In the genomic region with DNA sequence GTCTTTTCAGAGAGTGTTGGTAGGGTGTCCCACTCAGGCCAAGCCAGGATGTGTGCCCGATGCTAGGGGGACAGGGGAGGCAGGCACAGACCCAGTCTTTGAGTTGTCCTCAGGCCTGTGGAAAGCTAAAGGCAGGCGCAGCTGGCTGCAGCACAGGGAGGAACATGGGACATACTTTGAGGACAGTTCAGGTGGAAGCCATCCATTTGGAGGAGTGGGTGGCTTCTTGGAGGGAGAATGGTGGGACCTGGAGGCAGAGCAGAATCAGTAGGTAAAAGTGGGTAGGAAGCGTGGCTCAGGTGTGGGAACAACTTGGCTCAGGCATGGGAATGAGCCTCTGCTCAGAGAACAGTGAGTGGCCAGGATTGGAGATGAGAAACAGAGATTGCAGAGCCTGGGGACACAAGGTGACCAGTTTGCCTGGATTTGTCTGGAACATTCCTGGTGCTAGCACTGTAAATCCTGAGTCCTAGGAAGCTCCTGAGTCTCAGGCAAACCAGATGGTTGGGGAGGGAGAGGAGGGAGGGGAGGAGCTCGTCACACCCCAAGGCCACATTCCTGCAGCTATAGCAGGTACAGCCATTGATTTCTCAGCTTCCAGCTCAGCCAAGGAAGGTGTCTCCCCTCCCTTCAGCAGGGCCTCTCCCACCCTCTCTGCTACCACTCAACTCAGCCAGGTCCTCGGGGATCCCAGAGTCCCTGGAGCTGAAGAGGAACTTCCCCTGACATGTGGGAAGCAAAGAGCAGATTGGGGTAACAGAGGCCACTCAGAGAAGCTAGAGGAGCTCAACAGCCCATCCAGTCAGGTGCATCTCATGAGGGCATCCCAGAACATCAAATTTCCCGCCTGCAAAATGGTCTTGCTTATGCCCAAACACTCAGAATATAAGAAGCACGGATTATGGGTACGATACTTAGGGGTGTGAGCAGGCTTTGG, we compare ENCODE assay signal across 15 cellular contexts.
DNase-seq lines count a peak whose midpoint lies in the region; ATAC-seq and TF ChIP-seq lines count a peak whose summit lies in the region.
"Had no signal": no experiment of that assay in that cellular context is flagged by ENCODE, and none has a peak within 500 bp of the region (broad histone marks: within the 10 kb centered on the region; RNA-seq: fewer than 3 reads in every experiment).

No MANE protein-coding gene starts in this region.

- TF ChIP-seq CTCF in mammary epithelial cell (conservative IDR thresholded peaks at IDR 0.05 in 1 of 2, IDR thresholded peaks at IDR 0.05 in 1 of 2; ENCODE audit: extremely low read depth in 1 of 2, insufficient read depth in 1 of 2, low read depth in 1 of 2, low read length in 2 of 2) (no peak), lower lobe of right lung (IDR thresholded peaks at IDR 0.05) (no peak), testis (IDR thresholded peaks at IDR 0.05) (no peak)

- dilution Hi-C loops in mammary epithelial cell (cut with HindIII; ENCODE audit: low sequenced_read_pairs), result no loop called here

- H4K20me1 ChIP-seq in BLaER1 treated with 17β-estradiol and CSF1 and Interleukin-3, amounts not matched to agents 10 nM and 100 nM, result 0 out of 22 replicates have a peak, but pooled peaks cover 0 to 4% (median 0%) of the 10 kb centered on the region in 11 experiments
- H4K20me1 ChIP-seq in mammary epithelial cell (ENCODE audit: insufficient read depth, low read length), result no peaks in the 10 kb centered on the region

- 0 out of 22 replicates have a peak, but pooled peaks cover 0 to 6% (median 0%) of the 10 kb centered on the region in 11 experiments for H3K27me3 ChIP-seq in BLaER1 treated with 17β-estradiol and CSF1 and Interleukin-3, amounts not matched to agents 10 nM and 100 nM
- H3K27me3 ChIP-seq in HUES48 (ENCODE audit: control insufficient read depth, insufficient read depth, low read length) (no peaks in the 10 kb centered on the region), mammary epithelial cell (ENCODE audit: insufficient read depth, low read length) (no peaks in the 10 kb centered on the region), lower lobe of right lung (ENCODE audit: low read depth) (no peaks in the 10 kb centered on the region), testis (no peaks in the 10 kb centered on the region)
- H3K27me3 ChIP-seq: ascending aorta had no signal

- in situ Hi-C loops in mammary epithelial cell (cut with MboI; ENCODE audit: low sequenced_read_pairs in 2 of 2), result no loop called here

- H3K4me2 ChIP-seq in BLaER1 treated with 17β-estradiol and CSF1 and Interleukin-3, amounts not matched to agents 10 nM and 100 nM, result peak overlapping the region in 9 of 11 experiments; percentile 5 to 93 (median 25); a peak in 12 of 22 replicates
- H3K4me2 ChIP-seq in mammary epithelial cell (ENCODE audit: insufficient read depth, low read depth, low read length), result no peak overlapping the region

- H3K4me1 ChIP-seq in BLaER1 treated with 17β-estradiol and CSF1 and Interleukin-3, amounts not matched to agents 10 nM and 100 nM, result peaks cover 39 to 57% (median 51%) of the 10 kb centered on the region in 10 experiments
- H3K4me1 ChIP-seq in HUES48 (ENCODE audit: control insufficient read depth, insufficient read depth, low read length) (no peaks in the 10 kb centered on the region), mammary epithelial cell (ENCODE audit: insufficient read depth, low read length) (peaks cover 2% of the 10 kb centered on the region), lower lobe of right lung (no peaks in the 10 kb centered on the region), testis (no peaks in the 10 kb centered on the region)
- H3K4me1 ChIP-seq: ascending aorta had no signal

- peak; percentile 37 to 61 for ATAC-seq in lower lobe of right lung
- ATAC-seq in HG02973 (IDR thresholded peaks at IDR 0.05; ENCODE audit: unreplicated experiment), result no peak
- ATAC-seq: activated T-helper 17 cell treated with anti-CD3 and anti-CD28 coated beads, Interleukin-2, amount 50 U/mL, for 72 hours had no signal

- H2AFZ ChIP-seq in mammary epithelial cell (ENCODE audit: low read depth, low read length), result no peak overlapping the region

- H3K9me3 ChIP-seq in BLaER1 treated with 17β-estradiol and CSF1 and Interleukin-3, amounts not matched to agents 10 nM and 100 nM (replicated peaks in 1 of 11), result peaks cover 26 to 40% (median 33%) of the 10 kb centered on the region in 11 experiments
- no peaks in the 10 kb centered on the region for H3K9me3 ChIP-seq in HUES48 (ENCODE audit: control insufficient read depth, insufficient read depth, low read length)
- H3K9me3 ChIP-seq in mammary epithelial cell (replicated peaks; ENCODE audit: insufficient read depth, low read length), result no peaks in the 10 kb centered on the region
- no peaks in the 10 kb centered on the region for H3K9me3 ChIP-seq in lower lobe of right lung
- H3K9me3 ChIP-seq in testis, result no peaks in the 10 kb centered on the region
- H3K9me3 ChIP-seq: ascending aorta had no signal

- CTCF ChIA-PET in mammary epithelial cell (lab: Charles Lee; ENCODE audit: low non-redundant PET), result interaction anchor here (0.7 kb wide), 1 partner anchor 114 kb away, joined by 3 read pairs; no protein-coding TSS in a partner anchor

- H3K36me3 ChIP-seq in BLaER1 treated with 17β-estradiol and CSF1 and Interleukin-3, amounts not matched to agents 10 nM and 100 nM, result peaks cover 0 to 19% (median 8%) of the 10 kb centered on the region in 11 experiments; a peak in 10 of 22 replicates
- no peaks in the 10 kb centered on the region for H3K36me3 ChIP-seq in HUES48 (ENCODE audit: control insufficient read depth, insufficient read depth, low read length)
- no peaks in the 10 kb centered on the region for H3K36me3 ChIP-seq in mammary epithelial cell (ENCODE audit: insufficient read depth, low read length)
- H3K36me3 ChIP-seq in lower lobe of right lung, result no peaks in the 10 kb centered on the region
- H3K36me3 ChIP-seq in testis (ENCODE audit: low read depth, missing control alignments), result no peaks in the 10 kb centered on the region
- H3K36me3 ChIP-seq: ascending aorta had no signal

- DNase-seq in mammary epithelial cell, result peak; percentile 11
- no peak for DNase-seq in lower lobe of right lung
- no peak for DNase-seq in NCI-H1048 (lab: John Stamatoyannopoulos, UW)
- no peak for DNase-seq in testis
- no peak for DNase-seq in effector CD8-positive, alpha-beta T cell (lab: John Stamatoyannopoulos, UW)
- DNase-seq: activated CD4-positive, alpha-beta T cell treated with anti-CD3 and anti-CD28 coated beads, Interleukin-2, amount 50 U/mL, for 4 hours; dermis blood vessel endothelial cell; mesenchymal stem cell; SHP77 had no signal

- intact Hi-C loops in mammary epithelial cell (cut with micrococcal nuclease), result loop anchor here (2.0 kb wide), 1 partner anchor 16 kb away; no protein-coding TSS in a partner anchor
- intact Hi-C loops in lower lobe of right lung (cut with DNase I), result no loop called here
- intact Hi-C loops in testis (cut with DNase I; ENCODE audit: low total_unique reads), result no loop called here

- BruUV-seq in mammary epithelial cell (replicated peaks; lab: Mats Ljungman, UMichigan), result no TSS peak

- H3K79me2 ChIP-seq in mammary epithelial cell (ENCODE audit: insufficient read depth, low read length), result no peaks in the 10 kb centered on the region

- H3K4me3 ChIP-seq in BLaER1 treated with 17β-estradiol and CSF1 and Interleukin-3, amounts not matched to agents 10 nM and 100 nM, result no peak overlapping the region
- H3K4me3 ChIP-seq in HUES48 (ENCODE audit: low read depth, low read length) (no peak overlapping the region), mammary epithelial cell (replicated peaks in 1 of 3; ENCODE audit: insufficient read depth in 1 of 3, low read depth in 2 of 3, low read length in 3 of 3) (no peak overlapping the region), lower lobe of right lung (no peak overlapping the region), testis (no peak overlapping the region)
- H3K4me3 ChIP-seq: ascending aorta, skin epidermis had no signal

- no peak overlapping the region for H3K9ac ChIP-seq in BLaER1 treated with 17β-estradiol and CSF1 and Interleukin-3, amounts not matched to agents 10 nM and 100 nM
- H3K9ac ChIP-seq in HUES48 (ENCODE audit: low read depth, low read length), result no peak overlapping the region
- H3K9ac ChIP-seq in mammary epithelial cell (ENCODE audit: insufficient read depth, low read length), result no peak overlapping the region

- no peak overlapping the region for H3K27ac ChIP-seq in BLaER1 treated with 17β-estradiol and CSF1 and Interleukin-3, amounts not matched to agents 10 nM and 100 nM
- H3K27ac ChIP-seq in HUES48 (ENCODE audit: low read depth, low read length) (peak overlapping the region; percentile 30), mammary epithelial cell (ENCODE audit: insufficient read depth, low read depth, low read length) (no peak overlapping the region), lower lobe of right lung (no peak overlapping the region), testis (no peak overlapping the region)
- H3K27ac ChIP-seq: ascending aorta, skin epidermis had no signal

- 53% methylated on average over 7 of the region's 8 CpGs for WGBS in mammary epithelial cell (ENCODE audit: low coverage, missing lambda C conversion rate)
- WGBS in testis, 2 donors, result 62 to 65% methylated on average over 8 of the region's 8 CpGs

- no peak for TF ChIP-seq POLR2A in testis (IDR thresholded peaks at IDR 0.05)
